12 cellular contexts compared by ENCODE assay signal in the genomic region with DNA sequence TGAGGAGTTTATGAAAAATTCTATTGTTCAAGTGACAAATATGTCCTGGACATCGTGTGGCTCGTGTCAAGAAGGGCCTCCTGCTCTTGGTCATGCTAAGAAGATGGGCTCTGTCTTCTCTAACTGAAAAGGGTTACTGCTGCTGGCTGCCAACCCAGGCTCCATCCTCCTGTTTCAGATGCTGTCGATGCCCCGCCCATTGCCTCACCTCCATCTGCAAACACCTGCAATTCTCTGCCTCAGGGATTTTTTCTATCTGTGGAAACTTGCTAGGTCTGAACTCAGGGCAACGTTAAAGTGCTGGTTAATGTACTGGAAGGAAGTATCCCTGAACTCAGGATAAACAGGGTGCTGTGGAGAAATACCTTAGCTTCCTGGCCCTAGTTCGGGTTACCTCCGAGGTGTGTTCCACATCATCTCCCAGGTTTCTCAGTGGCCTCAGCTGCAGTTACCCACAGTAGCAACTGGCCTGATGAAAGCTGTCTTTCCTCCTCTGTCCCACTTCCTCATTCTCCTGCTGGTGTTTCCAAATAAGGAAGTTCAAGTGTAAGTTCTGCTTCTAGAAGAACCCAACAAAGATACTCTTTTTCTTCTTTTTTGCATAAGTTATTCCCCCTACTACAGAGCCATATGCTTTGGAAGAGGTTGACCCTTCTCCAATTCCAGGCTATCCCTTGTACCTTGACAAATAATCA.
A peak's percentile ranks its signal among the peaks of the same experiment; 100 is the strongest.
DNase-seq lines count a peak whose midpoint lies in the region; ATAC-seq and TF ChIP-seq lines count a peak whose summit lies in the region.
"Had no signal": no experiment of that assay in that cellular context is flagged by ENCODE, and none has a peak within 500 bp of the region (broad histone marks: within the 10 kb centered on the region; RNA-seq: fewer than 3 reads in every experiment).

No MANE protein-coding gene starts in this region.

- no peak for TF ChIP-seq POLR2A in erythroblast (IDR thresholded peaks at IDR 0.05; ENCODE audit: low read length)

- peaks cover 0 to 15% (median 9%) of the 10 kb centered on the region in 4 donors for H3K4me1 ChIP-seq in tibial artery

- no peaks in the 10 kb centered on the region for H3K9me3 ChIP-seq in tibial artery

- DNase-seq in OCI-M1 (lab: John Stamatoyannopoulos, UW) (peak; percentile 69), sciatic nerve (ENCODE audit: low spot score) (no peak), dorsolateral prefrontal cortex (no peak), erythroblast (lab: John Stamatoyannopoulos, UW) (no peak), T-helper 1 cell (no peak), tibial artery (no peak)
- DNase-seq: activated CD8-positive, alpha-beta memory T cell treated with anti-CD3 and anti-CD28 coated beads for 24 hours; DND-41; NCI-H2029 treated with DMSO at 0.1 percent for 48 hours had no signal

- H3K27ac ChIP-seq in dorsolateral prefrontal cortex (no peak overlapping the region), tibial artery (no peak overlapping the region)
- H3K27ac ChIP-seq: SK-N-MC had no signal

- TF ChIP-seq CTCF in dorsolateral prefrontal cortex (IDR thresholded peaks at IDR 0.05 in 54 of 56, conservative IDR thresholded peaks at IDR 0.05 in 2 of 56; ENCODE audit: low read depth in 1 of 56, partially characterized antibody in 56 of 56) (no peak), tibial artery (IDR thresholded peaks at IDR 0.05) (no peak)

- H3K4me3 ChIP-seq in dorsolateral prefrontal cortex (no peak overlapping the region), tibial artery (no peak overlapping the region)
- H3K4me3 ChIP-seq: SK-N-MC had no signal

- H3K27me3 ChIP-seq in dorsolateral prefrontal cortex: peaks cover 0 to 47% (median 3%) of the 10 kb centered on the region in 45 donors
- H3K27me3 ChIP-seq in tibial artery: peaks cover 0 to 10% of the 10 kb centered on the region in 2 donors

- intact Hi-C loops in sciatic nerve (cut with DNase I): no loop called here
- intact Hi-C loops in dorsolateral prefrontal cortex (cut with DNase I): no loop called here
- intact Hi-C loops in tibial artery (cut with DNase I; ENCODE audit: low total_unique reads): loop anchor here (5.0 kb wide), 1 partner anchor 273 kb away; no protein-coding TSS in a partner anchor

- no peaks in the 10 kb centered on the region for H3K36me3 ChIP-seq in tibial artery

- ATAC-seq in GM19023 (IDR thresholded peaks at IDR 0.05; ENCODE audit: unreplicated experiment) (peak; percentile 69), HG03060 (IDR thresholded peaks at IDR 0.05; ENCODE audit: low read depth, unreplicated experiment) (peak; percentile 52), sciatic nerve (peak; percentile 39)
